In genomic region chr1:86606080-86606479, GRCh38 we compare ENCODE assay signal across 11 cellular contexts. TPM values are rescaled to one million over a fixed set of nuclear protein-coding genes. Genes with fewer than 3 reads are reported as not detected.
"Had no signal": no experiment of that assay in that cellular context is flagged by ENCODE, and none has a peak within 500 bp of the region (broad histone marks: within the 10 kb centered on the region; RNA-seq: fewer than 3 reads in every experiment).

No MANE protein-coding gene starts in this region.

RNA-seq across cellular contexts. Expression of gene CLCA4, which starts 59.2 kb away (rescaled TPM):
- total RNA-seq: OCI-LY7, PC-3, PC-9, Right ventricle myocardium inferior, Right ventricle myocardium superior, RPMI7951, SJCRH30, SJSA1, SK-MEL-5, T-cell had no signal
- polyA plus RNA-seq: SK-N-SH had no signal
